In genomic region chr10:15494850-15495249, GRCh38 we compare ENCODE assay signal across 20 cellular contexts.
"Had no signal": no experiment of that assay in that cellular context is flagged by ENCODE, and none has a peak within 500 bp of the region (broad histone marks: within the 10 kb centered on the region; RNA-seq: fewer than 3 reads in every experiment).

No MANE protein-coding gene starts in this region.

- H3K27ac Mint-ChIP-seq: endodermal cell; natural killer cell; stimulated activated naive B cell treated with anti-CD40 and anti-IgM and Interleukin-4, amounts not matched to agents 10 μg/mL and 1 μg/mL and 100 μg/mL, for 72 hours; stimulated activated naive CD8-positive, alpha-beta T cell treated with anti-CD3 and anti-CD28 coated beads, Interleukin-15, amount 100 ng/mL, for 72 hours had no signal

- H3K9me3 Mint-ChIP-seq: natural killer cell had no signal

- H3K36me3 Mint-ChIP-seq: natural killer cell; stimulated activated naive B cell treated with anti-CD40 and anti-IgM and Interleukin-4, amounts not matched to agents 10 μg/mL and 1 μg/mL and 100 μg/mL, for 72 hours had no signal

- H3K4me1 ChIP-seq: heart left ventricle, testis, tibial nerve had no signal

- ATAC-seq: heart left ventricle; left lobe of liver; mucosa of descending colon; natural killer cell; sciatic nerve; stimulated activated naive B cell treated with anti-CD40 and anti-IgM and Interleukin-4, amounts not matched to agents 10 μg/mL and 1 μg/mL and 100 μg/mL, for 72 hours; stimulated activated naive CD8-positive, alpha-beta T cell treated with anti-CD3 and anti-CD28 coated beads, Interleukin-15, amount 100 ng/mL, for 72 hours had no signal

- H3K27ac ChIP-seq: coronary artery, heart left ventricle, testis, tibial nerve had no signal

- DNase-seq: effector CD4-positive, alpha-beta T cell; endodermal cell; erythroblast; heart left ventricle; hippocampal formation; kidney glomerular epithelial cell; mucosa of descending colon; natural killer cell; posterior cingulate gyrus; stimulated activated CD4-positive, alpha-beta T cell treated with anti-CD3 and anti-CD28 coated beads, Interleukin-2, amount 100 ng/mL, for 24 hours; stimulated activated CD4-positive, alpha-beta T cell treated with anti-CD3 and anti-CD28 coated beads, Interleukin-4, amount 100 ng/mL, for 4 hours; stimulated activated naive B cell treated with anti-CD40 and anti-IgM and Interleukin-4, amounts not matched to agents 10 μg/mL and 1 μg/mL and 100 μg/mL, for 72 hours; stimulated activated naive CD8-positive, alpha-beta T cell treated with anti-CD3 and anti-CD28 coated beads, Interleukin-15, amount 100 ng/mL, for 72 hours; testis had no signal

- H3K9me3 ChIP-seq: mucosa of descending colon, testis had no signal

- H3K4me1 Mint-ChIP-seq: endodermal cell; natural killer cell; neural crest cell; stimulated activated naive B cell treated with anti-CD40 and anti-IgM and Interleukin-4, amounts not matched to agents 10 μg/mL and 1 μg/mL and 100 μg/mL, for 72 hours; stimulated activated naive CD8-positive, alpha-beta T cell treated with anti-CD3 and anti-CD28 coated beads, Interleukin-15, amount 100 ng/mL, for 72 hours had no signal

- H3K27me3 ChIP-seq: heart left ventricle, testis, tibial nerve had no signal

- H3K4me3 ChIP-seq: coronary artery, heart left ventricle, lung, mucosa of descending colon, testis, tibial nerve had no signal

- H3K4me3 Mint-ChIP-seq: endodermal cell; natural killer cell; neural crest cell; stimulated activated naive B cell treated with anti-CD40 and anti-IgM and Interleukin-4, amounts not matched to agents 10 μg/mL and 1 μg/mL and 100 μg/mL, for 72 hours; stimulated activated naive CD8-positive, alpha-beta T cell treated with anti-CD3 and anti-CD28 coated beads, Interleukin-15, amount 100 ng/mL, for 72 hours had no signal

- H3K27me3 Mint-ChIP-seq: stimulated activated naive CD8-positive, alpha-beta T cell treated with anti-CD3 and anti-CD28 coated beads, Interleukin-15, amount 100 ng/mL, for 72 hours had no signal

- H3K36me3 ChIP-seq: heart left ventricle, tibial nerve had no signal
